In the genomic region with DNA sequence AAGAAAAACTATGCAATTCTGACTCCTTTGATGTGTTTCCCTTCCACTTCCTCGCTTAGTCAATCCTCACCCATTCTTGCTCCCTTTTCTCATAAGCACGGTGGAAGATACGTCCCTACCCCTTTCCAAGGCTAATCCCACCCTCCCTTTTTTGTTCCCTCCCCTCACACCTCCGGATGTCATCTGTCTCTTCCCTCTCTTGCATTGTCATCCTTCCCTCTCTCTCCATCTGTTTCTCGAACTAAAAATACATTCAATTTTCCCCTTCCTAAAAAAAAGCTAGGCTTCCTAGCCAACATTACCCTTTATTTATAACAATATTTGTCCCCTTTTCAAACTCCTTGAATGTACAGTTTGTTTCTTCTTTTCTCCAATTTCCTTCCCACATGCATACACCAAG, we compare ENCODE assay signal across 1 cellular context.
TF ChIP-seq lines count a peak whose summit lies in the region.

No MANE protein-coding gene starts in this region.

TF ChIP-seq in H1, 55 proteins besides CTCF, POLR2A, EP300 and RAD21:
- TF ChIP-seq, protein P1, sequence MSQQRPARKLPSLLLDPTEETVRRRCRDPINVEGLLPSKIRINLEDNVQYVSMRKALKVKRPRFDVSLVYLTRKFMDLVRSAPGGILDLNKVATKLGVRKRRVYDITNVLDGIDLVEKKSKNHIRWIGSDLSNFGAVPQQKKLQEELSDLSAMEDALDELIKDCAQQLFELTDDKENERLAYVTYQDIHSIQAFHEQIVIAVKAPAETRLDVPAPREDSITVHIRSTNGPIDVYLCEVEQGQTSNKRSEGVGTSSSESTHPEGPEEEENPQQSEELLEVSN (IDR thresholded peaks at IDR 0.05), result no peak
- TF ChIP-seq SIN3A (conservative IDR thresholded peaks at IDR 0.05 in 1 of 2, IDR thresholded peaks at IDR 0.05 in 1 of 2; ENCODE audit: low read depth in 1 of 2, low read length in 2 of 2), result no peak
